Comparison of ENCODE assay signal across 8 cellular contexts in genomic region chr1:147928236-147929132, GRCh38. TPM values are rescaled to one million over a fixed set of nuclear protein-coding genes. Genes with fewer than 3 reads are reported as not detected.
DNase-seq lines count a peak whose midpoint lies in the region; ATAC-seq and TF ChIP-seq lines count a peak whose summit lies in the region.
"Not testable (repeated sequence)": the region's sequence is repeated elsewhere in the genome, so short reads cannot be mapped to it uniquely, and the experiment has no call there.

Gene GPR89B (plus strand): TSS chr1:147928420. CDS start chr1:147928537, 117 bp downstream.

- H3K36me3 ChIP-seq in parathyroid adenoma (ENCODE audit: control insufficient read depth, insufficient read depth, low read length); tibial artery: not testable (repeated sequence)

- H3K9me3 ChIP-seq in parathyroid adenoma (ENCODE audit: control insufficient read depth, low read length); tibial artery: not testable (repeated sequence)

- not testable (repeated sequence) for TF ChIP-seq CTCF in GM12865 (IDR thresholded peaks at IDR 0.05; ENCODE audit: insufficient read depth, low read depth, low read length, missing control alignments); parathyroid adenoma (IDR thresholded peaks at IDR 0.05); tibial artery (IDR thresholded peaks at IDR 0.05)

- peak; percentile 96 for ATAC-seq in HG02763 (IDR thresholded peaks at IDR 0.05; ENCODE audit: unreplicated experiment)

- not testable (repeated sequence) for H3K4me1 ChIP-seq in parathyroid adenoma
- peaks cover 0 to 11% (median 4%) of the 10 kb centered on the region in 4 donors for H3K4me1 ChIP-seq in tibial artery

- peak within 1 kb of the TSS; percentile 62 for H3K4me3 ChIP-seq in GM12865 (ENCODE audit: low read depth, low read length)
- H3K4me3 ChIP-seq in parathyroid adenoma (ENCODE audit: low read depth, low read length): peak within 1 kb of the TSS; percentile 57
- H3K4me3 ChIP-seq in tibial artery: peak within 1 kb of the TSS; percentile 75

- H2AFZ ChIP-seq in parathyroid adenoma: peak within 1 kb of the TSS; percentile 93

- H3K27me3 ChIP-seq in parathyroid adenoma (ENCODE audit: control insufficient read depth, insufficient read depth, low read length); tibial artery: not testable (repeated sequence)

- H3K4me2 ChIP-seq in parathyroid adenoma (ENCODE audit: low read length): peak within 1 kb of the TSS; percentile 81

- H3K79me2 ChIP-seq in parathyroid adenoma: not testable (repeated sequence)

- intact Hi-C loops in cardiac septum (cut with DNase I); tibial artery (cut with DNase I; ENCODE audit: low total_unique reads): not testable (repeated sequence)

- DNase-seq in GM12865 (ENCODE audit: low read depth) (peak; percentile 95), NCI-H1417 (lab: John Stamatoyannopoulos, UW) (peak; percentile 92 to 99 (median 94)), SW480 (ENCODE audit: low spot score) (peak; percentile 84), cardiac septum (ENCODE audit: low spot score) (peak; percentile 97), tibial artery (peak; percentile 89 to 93)
- peak; percentile 78 for DNase-seq in activated naive CD8-positive, alpha-beta T cell treated with anti-CD3 and anti-CD28 coated beads, Interleukin-2, amount 50 U/mL, for 16 hours (ENCODE audit: low read depth, low spot score)

- not testable (repeated sequence) for H3K9ac ChIP-seq in parathyroid adenoma

- peak within 1 kb of the TSS; percentile 49 for H3K27ac ChIP-seq in parathyroid adenoma
- H3K27ac ChIP-seq in tibial artery: peak within 1 kb of the TSS; percentile 75 to 88

RNA-seq across cellular contexts. Expression of gene GPR89B, which starts in this region (rescaled TPM):
- total RNA-seq in cardiac septum: 6.2 TPM

Comparison
In these comparisons a context has a peak if more than half of its experiments do, and no peak if none do; other contexts are left out.
1. Peak in every context shown above with its lines: DNase-seq, ATAC-seq, H3K4me3 ChIP-seq and H3K27ac ChIP-seq.